15 cellular contexts compared by ENCODE assay signal in the genomic region with DNA sequence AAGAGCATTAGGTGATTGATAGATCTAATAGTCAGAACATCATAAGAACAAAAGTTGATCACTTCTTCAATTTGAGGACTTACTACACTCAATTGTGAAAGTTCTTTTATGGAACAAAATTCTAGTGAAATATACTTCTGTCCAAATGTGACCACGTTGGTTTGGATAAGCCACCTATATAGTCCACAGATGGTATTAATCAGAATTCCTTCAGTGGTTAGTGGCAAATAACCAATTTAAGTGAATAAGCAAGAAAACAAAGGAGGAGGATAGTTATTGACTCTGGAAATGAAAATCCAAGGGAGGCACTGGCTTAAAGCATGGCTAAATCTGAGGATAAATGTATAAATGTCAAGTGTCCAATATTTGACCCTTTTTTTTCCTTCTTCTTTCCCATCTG.
"Had no signal": no experiment of that assay in that cellular context is flagged by ENCODE, and none has a peak within 500 bp of the region (broad histone marks: within the 10 kb centered on the region; RNA-seq: fewer than 3 reads in every experiment).

No MANE protein-coding gene starts in this region.

- H3K27ac ChIP-seq: adrenal gland, pancreas, psoas muscle, right atrium auricular region, upper lobe of left lung had no signal

- H3K9me3 ChIP-seq: adrenal gland, heart left ventricle, pancreas, psoas muscle, right atrium auricular region, upper lobe of left lung had no signal

- H3K4me1 ChIP-seq: adrenal gland, psoas muscle, right atrium auricular region had no signal

- DNase-seq: activated naive CD4-positive, alpha-beta T cell; activated T-cell treated with anti-CD3 and anti-CD28 coated beads, Interleukin-2, amount 50 U/mL, for 4 hours; adrenal gland; heart left ventricle; islet precursor cell; left cardiac atrium; pancreas; psoas muscle; stimulated activated CD4-positive, alpha-beta T cell treated with anti-CD3 and anti-CD28 coated beads, Interleukin-4, amount 100 ng/mL, for 24 hours; stimulated activated naive CD8-positive, alpha-beta T cell treated with anti-CD3 and anti-CD28 coated beads, Interleukin-15, Interleukin-2, amounts not matched to agents 100 U/mL and 50 U/mL, for 24 hours; T-helper 1 cell; T-helper 9 cell; upper lobe of left lung had no signal

- ATAC-seq: activated T-cell treated with anti-CD3 and anti-CD28 coated beads, Interleukin-2, amount 50 U/mL, for 4 hours; left cardiac atrium; natural killer cell treated with Interleukin-12 subunit alpha and Interleukin-12 subunit beta and Interleukin-15 and Interleukin-18, amount 100 ng/mL, for 72 hours; pancreas; psoas muscle; stimulated activated naive CD8-positive, alpha-beta T cell treated with anti-CD3 and anti-CD28 coated beads, Interleukin-15, Interleukin-2, amounts not matched to agents 100 U/mL and 50 U/mL, for 24 hours had no signal

- H3K36me3 ChIP-seq: adrenal gland, heart left ventricle, pancreas, right atrium auricular region, upper lobe of left lung had no signal

- H3K4me3 ChIP-seq: adrenal gland, heart left ventricle, pancreas, psoas muscle, right atrium auricular region, upper lobe of left lung had no signal

- FAIRE-seq: pancreas had no signal

- H3K27me3 ChIP-seq: adrenal gland, heart left ventricle, pancreas, right atrium auricular region, upper lobe of left lung had no signal
